Comparison of ENCODE assay signal across 23 cellular contexts in the genomic region with DNA sequence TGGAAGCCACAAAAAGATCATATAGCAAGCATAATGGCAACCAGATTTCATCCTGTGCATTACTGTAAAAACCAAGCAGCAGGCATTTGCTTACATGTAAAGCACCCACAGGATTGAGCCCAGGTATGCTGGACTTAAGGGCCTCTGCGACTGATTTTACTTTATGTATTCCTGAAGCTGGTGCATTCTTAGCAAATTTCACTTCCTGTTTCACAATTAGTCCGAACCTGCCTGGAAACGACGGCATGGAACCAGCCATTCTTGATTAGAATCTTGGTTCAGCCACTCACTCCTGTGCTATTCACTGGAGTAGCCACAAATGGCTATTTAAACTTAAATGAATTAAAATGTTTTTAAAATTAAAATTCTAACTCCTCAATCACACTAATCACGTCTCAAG.
DNase-seq lines count a peak whose midpoint lies in the region; ATAC-seq and TF ChIP-seq lines count a peak whose summit lies in the region.
"Had no signal": no experiment of that assay in that cellular context is flagged by ENCODE, and none has a peak within 500 bp of the region (broad histone marks: within the 10 kb centered on the region; RNA-seq: fewer than 3 reads in every experiment).

No MANE protein-coding gene starts in this region.

- H3K27me3 Mint-ChIP-seq in stimulated activated memory B cell treated with anti-CD40 and anti-IgM and Interleukin-4, amounts not matched to agents 10 μg/mL and 1 μg/mL and 100 μg/mL, for 72 hours: no peaks in the 10 kb centered on the region
- H3K27me3 Mint-ChIP-seq: IgD-negative memory B cell had no signal

- H3K36me3 Mint-ChIP-seq in stimulated activated memory B cell treated with anti-CD40 and anti-IgM and Interleukin-4, amounts not matched to agents 10 μg/mL and 1 μg/mL and 100 μg/mL, for 72 hours: no peaks in the 10 kb centered on the region
- H3K36me3 Mint-ChIP-seq: activated naive CD4-positive, alpha-beta T cell treated with anti-CD3 and anti-CD28 coated beads, Interleukin-2, amount 50 U/mL, for 24 hours; naive thymus-derived CD4-positive, alpha-beta T cell; stimulated activated effector memory CD8-positive, alpha-beta T cell treated with anti-CD3 and anti-CD28 coated beads, Interleukin-12 subunit alpha, Interleukin-12 subunit beta, amount 100 ng/mL, for 72 hours had no signal

- no peak for TF ChIP-seq POLR2A in esophagus squamous epithelium (IDR thresholded peaks at IDR 0.05)

- TF ChIP-seq CTCF in MM.1S (IDR thresholded peaks at IDR 0.05; ENCODE audit: low read length) (no peak), esophagus squamous epithelium (IDR thresholded peaks at IDR 0.05) (no peak), right atrium auricular region (IDR thresholded peaks at IDR 0.05) (no peak)

- H3K9me2 ChIP-seq in MM.1S (replicated peaks; ENCODE audit: insufficient read depth, low read length): no peaks in the 10 kb centered on the region

- H3K4me3 ChIP-seq in MM.1S (ENCODE audit: low read length) (no peak overlapping the region), aorta (ENCODE audit: low read length in 2 of 2) (no peak overlapping the region), esophagus squamous epithelium (no peak overlapping the region), right atrium auricular region (no peak overlapping the region)
- H3K4me3 ChIP-seq: BLaER1 treated with 17β-estradiol and CSF1 and Interleukin-3, amounts not matched to agents 10 nM and 100 nM; upper lobe of right lung had no signal

- intact Hi-C loops in aorta (cut with DNase I) (no loop called here), esophagus squamous epithelium (cut with DNase I) (no loop called here)

- H3K4me1 ChIP-seq in MM.1S (ENCODE audit: low read length) (0 out of 2 replicates have a peak, but pooled peaks cover 4% of the 10 kb centered on the region), aorta (ENCODE audit: control insufficient read depth in 1 of 2, insufficient read depth in 2 of 2, low read length in 2 of 2) (no peaks in the 10 kb centered on the region), esophagus squamous epithelium (peaks cover 0 to 31% (median 0%) of the 10 kb centered on the region in 3 donors), right atrium auricular region (no peaks in the 10 kb centered on the region)
- H3K4me1 ChIP-seq: upper lobe of right lung had no signal

- no peaks in the 10 kb centered on the region for H3F3A ChIP-seq in MM.1S (ENCODE audit: insufficient read depth, low read length)

- H3K36me3 ChIP-seq in MM.1S (replicated peaks; ENCODE audit: insufficient read depth, low read length) (no peaks in the 10 kb centered on the region), aorta (ENCODE audit: control insufficient read depth in 1 of 2, insufficient read depth in 2 of 2, low read length in 1 of 2) (no peaks in the 10 kb centered on the region), esophagus squamous epithelium (no peaks in the 10 kb centered on the region), right atrium auricular region (no peaks in the 10 kb centered on the region)
- H3K36me3 ChIP-seq: BLaER1 treated with 17β-estradiol and CSF1 and Interleukin-3, amounts not matched to agents 10 nM and 100 nM; upper lobe of right lung; WERI-Rb-1 had no signal

- H3K4me1 Mint-ChIP-seq in stimulated activated memory B cell treated with anti-CD40 and anti-IgM and Interleukin-4, amounts not matched to agents 10 μg/mL and 1 μg/mL and 100 μg/mL, for 72 hours: no peaks in the 10 kb centered on the region
- H3K4me1 Mint-ChIP-seq: activated naive CD4-positive, alpha-beta T cell treated with anti-CD3 and anti-CD28 coated beads, Interleukin-2, amount 50 U/mL, for 24 hours; IgD-negative memory B cell; naive thymus-derived CD4-positive, alpha-beta T cell; stimulated activated effector memory CD8-positive, alpha-beta T cell treated with anti-CD3 and anti-CD28 coated beads, Interleukin-12 subunit alpha, Interleukin-12 subunit beta, amount 100 ng/mL, for 72 hours had no signal

- H3K27ac ChIP-seq in MM.1S (ENCODE audit: low read length): no peak overlapping the region
- H3K27ac ChIP-seq in aorta (ENCODE audit: low read depth in 1 of 2, low read length in 2 of 2): no peak overlapping the region
- H3K27ac ChIP-seq in esophagus squamous epithelium: no peak overlapping the region
- no peak overlapping the region for H3K27ac ChIP-seq in right atrium auricular region
- H3K27ac ChIP-seq: BLaER1 treated with 17β-estradiol and CSF1 and Interleukin-3, amounts not matched to agents 10 nM and 100 nM; upper lobe of right lung; WERI-Rb-1 had no signal

- H3K9me3 ChIP-seq in MM.1S (replicated peaks; ENCODE audit: insufficient read depth, low read length) (no peaks in the 10 kb centered on the region), aorta (ENCODE audit: control insufficient read depth, low read length) (no peaks in the 10 kb centered on the region), esophagus squamous epithelium (no peaks in the 10 kb centered on the region), right atrium auricular region (no peaks in the 10 kb centered on the region)
- H3K9me3 ChIP-seq: upper lobe of right lung had no signal

- WGBS in aorta, 2 donors: 91 to 94% methylated on average over 5 of the region's 5 CpGs
- WGBS in esophagus squamous epithelium, 2 donors: 64 to 79% methylated on average over 5 of the region's 5 CpGs

- H4K20me1 ChIP-seq in MM.1S (ENCODE audit: insufficient read depth, low read length): no peaks in the 10 kb centered on the region
- H4K20me1 ChIP-seq: BLaER1 treated with 17β-estradiol and CSF1 and Interleukin-3, amounts not matched to agents 10 nM and 100 nM had no signal

- H3K4me3 Mint-ChIP-seq in stimulated activated memory B cell treated with anti-CD40 and anti-IgM and Interleukin-4, amounts not matched to agents 10 μg/mL and 1 μg/mL and 100 μg/mL, for 72 hours: no peak overlapping the region
- H3K4me3 Mint-ChIP-seq: activated naive CD4-positive, alpha-beta T cell treated with anti-CD3 and anti-CD28 coated beads, Interleukin-2, amount 50 U/mL, for 24 hours; IgD-negative memory B cell; naive thymus-derived CD4-positive, alpha-beta T cell; stimulated activated effector memory CD8-positive, alpha-beta T cell treated with anti-CD3 and anti-CD28 coated beads, Interleukin-12 subunit alpha, Interleukin-12 subunit beta, amount 100 ng/mL, for 72 hours had no signal

- H3K27me3 ChIP-seq in MM.1S (replicated peaks; ENCODE audit: insufficient read depth, low read length): no peaks in the 10 kb centered on the region
- H3K27me3 ChIP-seq in aorta (ENCODE audit: control insufficient read depth in 1 of 2, insufficient read depth in 2 of 2, low read length in 1 of 2): no peaks in the 10 kb centered on the region
- no peaks in the 10 kb centered on the region for H3K27me3 ChIP-seq in esophagus squamous epithelium
- no peaks in the 10 kb centered on the region for H3K27me3 ChIP-seq in right atrium auricular region
- H3K27me3 ChIP-seq: BLaER1 treated with 17β-estradiol and CSF1 and Interleukin-3, amounts not matched to agents 10 nM and 100 nM; upper lobe of right lung had no signal

- peak overlapping the region; percentile 10; the same call in 1 of the 2 replicates for H3K4me2 ChIP-seq in MM.1S (ENCODE audit: low read depth, low read length)

- H2AFZ ChIP-seq in MM.1S (ENCODE audit: low read length): no peak overlapping the region

- H3K79me2 ChIP-seq in MM.1S (ENCODE audit: low read length): no peaks in the 10 kb centered on the region

- H3K9ac ChIP-seq in MM.1S (ENCODE audit: low read length): no peak overlapping the region
- H3K9ac ChIP-seq: BLaER1 treated with 17β-estradiol and CSF1 and Interleukin-3, amounts not matched to agents 10 nM and 100 nM had no signal

- peak; percentile 34 for DNase-seq in MM.1S
- DNase-seq in OCI-M1 (lab: John Stamatoyannopoulos, UW): peak; percentile 38
- peak; percentile 13 for DNase-seq in globus pallidus (ENCODE audit: low spot score)
- no peak for DNase-seq in aorta
- no peak for DNase-seq in esophagus squamous epithelium (lab: John Stamatoyannopoulos, UW)
- DNase-seq in right atrium auricular region (ENCODE audit: low spot score): no peak
- DNase-seq: activated CD4-positive, alpha-beta T cell treated with anti-CD3 and anti-CD28 coated beads for 4 hours; kidney; naive thymus-derived CD4-positive, alpha-beta T cell; NCI-H1417 treated with DMSO at 0.1 percent for 48 hours; NCI-H2029 treated with DMSO at 0.1 percent for 48 hours; NK-92 treated with Interleukin-12 subunit alpha and Interleukin-12 subunit beta, amount 100 ng/mL, for 24 hours; stimulated activated CD4-positive, alpha-beta T cell treated with anti-CD3 and anti-CD28 coated beads, Interleukin-15, amount 100 ng/mL, for 24 hours; stimulated activated CD4-positive, alpha-beta T cell treated with anti-CD3 and anti-CD28 coated beads, Interleukin-4, amount 100 ng/mL, for 4 hours; T-helper 9 cell; upper lobe of right lung; WERI-Rb-1 had no signal

- no peak overlapping the region for H3K27ac Mint-ChIP-seq in stimulated activated memory B cell treated with anti-CD40 and anti-IgM and Interleukin-4, amounts not matched to agents 10 μg/mL and 1 μg/mL and 100 μg/mL, for 72 hours
- H3K27ac Mint-ChIP-seq: activated naive CD4-positive, alpha-beta T cell treated with anti-CD3 and anti-CD28 coated beads, Interleukin-2, amount 50 U/mL, for 24 hours; activated T-helper 2 cell treated with anti-CD3 and anti-CD28 coated beads, Interferon-gamma antibody, Interleukin-2, Interleukin-4, amounts not matched to agents 10 μg/mL and 5 μg/mL and 100 μg/mL, durations not matched to agents 14 hours and 24 hours and 36 hours; IgD-negative memory B cell; naive thymus-derived CD4-positive, alpha-beta T cell; stimulated activated effector memory CD8-positive, alpha-beta T cell treated with anti-CD3 and anti-CD28 coated beads, Interleukin-12 subunit alpha, Interleukin-12 subunit beta, amount 100 ng/mL, for 72 hours had no signal

- peak; percentile 56 for ATAC-seq in stimulated activated memory B cell treated with anti-CD40 and anti-IgM and Interleukin-4, amounts not matched to agents 10 μg/mL and 1 μg/mL and 100 μg/mL, for 72 hours
- ATAC-seq in aorta (ENCODE audit: low FRiP score): no peak
- ATAC-seq: naive thymus-derived CD4-positive, alpha-beta T cell; stimulated activated effector memory CD8-positive, alpha-beta T cell treated with anti-CD3 and anti-CD28 coated beads, Interleukin-12 subunit alpha, Interleukin-12 subunit beta, amount 100 ng/mL, for 72 hours; upper lobe of right lung had no signal

- no peaks in the 10 kb centered on the region for H3K9me3 Mint-ChIP-seq in stimulated activated memory B cell treated with anti-CD40 and anti-IgM and Interleukin-4, amounts not matched to agents 10 μg/mL and 1 μg/mL and 100 μg/mL, for 72 hours
- H3K9me3 Mint-ChIP-seq: activated naive CD4-positive, alpha-beta T cell treated with anti-CD3 and anti-CD28 coated beads, Interleukin-2, amount 50 U/mL, for 24 hours; activated T-helper 2 cell treated with anti-CD3 and anti-CD28 coated beads, Interferon-gamma antibody, Interleukin-2, Interleukin-4, amounts not matched to agents 10 μg/mL and 5 μg/mL and 100 μg/mL, durations not matched to agents 14 hours and 24 hours and 36 hours; stimulated activated effector memory CD8-positive, alpha-beta T cell treated with anti-CD3 and anti-CD28 coated beads, Interleukin-12 subunit alpha, Interleukin-12 subunit beta, amount 100 ng/mL, for 72 hours had no signal

Comparison
In these comparisons a context has a peak if more than half of its experiments do, and no peak if none do; other contexts are left out.
1. DNase-seq: peak in MM.1S (single experiment), OCI-M1 (single experiment) and globus pallidus (single experiment); none in aorta (0 of 2), esophagus squamous epithelium (single experiment) and right atrium auricular region (single experiment).